8 cellular contexts compared by ENCODE assay signal in genomic region chr12:118376089-118377004, GRCh38. TPM values are rescaled to one million over a fixed set of nuclear protein-coding genes. Genes with fewer than 3 reads are reported as not detected.
DNase-seq lines count a peak whose midpoint lies in the region; ATAC-seq and TF ChIP-seq lines count a peak whose summit lies in the region.

A gene with protein sequence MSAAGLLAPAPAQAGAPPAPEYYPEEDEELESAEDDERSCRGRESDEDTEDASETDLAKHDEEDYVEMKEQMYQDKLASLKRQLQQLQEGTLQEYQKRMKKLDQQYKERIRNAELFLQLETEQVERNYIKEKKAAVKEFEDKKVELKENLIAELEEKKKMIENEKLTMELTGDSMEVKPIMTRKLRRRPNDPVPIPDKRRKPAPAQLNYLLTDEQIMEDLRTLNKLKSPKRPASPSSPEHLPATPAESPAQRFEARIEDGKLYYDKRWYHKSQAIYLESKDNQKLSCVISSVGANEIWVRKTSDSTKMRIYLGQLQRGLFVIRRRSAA (plus strand): TSS chr12:118376555. CDS start chr12:118376692, 137 bp downstream.

- no peaks in the 10 kb centered on the region for H3K9me3 ChIP-seq in CD4-positive, CD25-positive, alpha-beta regulatory T cell (ENCODE audit: control insufficient read depth in 2 of 2, low read length in 2 of 2)
- H3K9me3 ChIP-seq in neutrophil, result no peaks in the 10 kb centered on the region

- H3K4me3 Mint-ChIP-seq in CD4-positive, CD25-positive, alpha-beta regulatory T cell, result peak within 1 kb of the TSS; percentile 86 to 98 (median 97)
- peak within 1 kb of the TSS; percentile 85 for H3K4me3 Mint-ChIP-seq in activated naive CD4-positive, alpha-beta T cell treated with anti-CD3 and anti-CD28 coated beads, Interleukin-2, amount 50 U/mL, for 24 hours

- H3K36me3 Mint-ChIP-seq in CD4-positive, CD25-positive, alpha-beta regulatory T cell, result no peaks in the 10 kb centered on the region
- no peaks in the 10 kb centered on the region for H3K36me3 Mint-ChIP-seq in activated naive CD4-positive, alpha-beta T cell treated with anti-CD3 and anti-CD28 coated beads, Interleukin-2, amount 50 U/mL, for 24 hours

- no peaks in the 10 kb centered on the region for H3K27me3 Mint-ChIP-seq in CD4-positive, CD25-positive, alpha-beta regulatory T cell
- no peaks in the 10 kb centered on the region for H3K27me3 Mint-ChIP-seq in activated naive CD4-positive, alpha-beta T cell treated with anti-CD3 and anti-CD28 coated beads, Interleukin-2, amount 50 U/mL, for 24 hours

- ATAC-seq in CD4-positive, CD25-positive, alpha-beta regulatory T cell (ENCODE audit: low read depth in 2 of 2), result peak; percentile 36
- ATAC-seq in GM21381 (IDR thresholded peaks at IDR 0.05; ENCODE audit: unreplicated experiment) (peak; percentile 29), SK-N-SH treated with all-trans-retinoic acid at 6 μM for 48 hours (peak; percentile 30)

- no peaks in the 10 kb centered on the region for H3K9me3 Mint-ChIP-seq in CD4-positive, CD25-positive, alpha-beta regulatory T cell
- H3K9me3 Mint-ChIP-seq in activated naive CD4-positive, alpha-beta T cell treated with anti-CD3 and anti-CD28 coated beads, Interleukin-2, amount 50 U/mL, for 24 hours, result no peaks in the 10 kb centered on the region

- H3K4me1 ChIP-seq in CD4-positive, CD25-positive, alpha-beta regulatory T cell (ENCODE audit: control insufficient read depth, insufficient read depth, low read length, poor library complexity, severe bottlenecking), result peaks cover 30% of the 10 kb centered on the region
- peaks cover 34% of the 10 kb centered on the region in 2 experiments for H3K4me1 ChIP-seq in neutrophil (ENCODE audit: control insufficient read depth in 1 of 2, insufficient read depth in 1 of 2, low read depth in 1 of 2, low read length in 1 of 2)

- H3K4me1 Mint-ChIP-seq in CD4-positive, CD25-positive, alpha-beta regulatory T cell, result peaks cover 16 to 55% (median 37%) of the 10 kb centered on the region in 4 donors
- peaks cover 38% of the 10 kb centered on the region for H3K4me1 Mint-ChIP-seq in activated naive CD4-positive, alpha-beta T cell treated with anti-CD3 and anti-CD28 coated beads, Interleukin-2, amount 50 U/mL, for 24 hours

- H3K36me3 ChIP-seq in CD4-positive, CD25-positive, alpha-beta regulatory T cell (ENCODE audit: control insufficient read depth, insufficient read depth, low read length), result peaks cover 15% of the 10 kb centered on the region
- peaks cover 23% of the 10 kb centered on the region for H3K36me3 ChIP-seq in neutrophil

- TF ChIP-seq CTCF in NB4 (IDR thresholded peaks at IDR 0.05; ENCODE audit: low read depth, low read length) (peak; percentile 98), neutrophil (IDR thresholded peaks at IDR 0.05) (peak; percentile 100), subcutaneous adipose tissue (IDR thresholded peaks at IDR 0.05; ENCODE audit: low read depth) (no peak)

- peak; percentile 43 for TF ChIP-seq POLR2A in NB4 (IDR thresholded peaks at IDR 0.05; ENCODE audit: extremely low read depth, insufficient read length)

- H3K27ac Mint-ChIP-seq in CD4-positive, CD25-positive, alpha-beta regulatory T cell, result peak within 1 kb of the TSS; percentile 97 to 99 (median 99)
- peak within 1 kb of the TSS; percentile 100 for H3K27ac Mint-ChIP-seq in activated naive CD4-positive, alpha-beta T cell treated with anti-CD3 and anti-CD28 coated beads, Interleukin-2, amount 50 U/mL, for 24 hours

- peak within 1 kb of the TSS; percentile 92 for H3K4me3 ChIP-seq in CD4-positive, CD25-positive, alpha-beta regulatory T cell (ENCODE audit: low read depth, low read length)
- peak within 1 kb of the TSS; percentile 92 for H3K4me3 ChIP-seq in NB4 (ENCODE audit: low read depth, low read length)
- H3K4me3 ChIP-seq in neutrophil (ENCODE audit: low read depth in 1 of 2, low read length in 1 of 2), result peak within 1 kb of the TSS; percentile 90 to 97

- DNase-seq in CD4-positive, CD25-positive, alpha-beta regulatory T cell, result peak; percentile 87 to 95 (median 90)
- DNase-seq in NB4 (ENCODE audit: low read depth) (peak; percentile 91), germinal center (ENCODE audit: low spot score) (peak; percentile 87)

- no peaks in the 10 kb centered on the region for H3K27me3 ChIP-seq in CD4-positive, CD25-positive, alpha-beta regulatory T cell (ENCODE audit: control insufficient read depth, insufficient read depth, low read length)
- no peaks in the 10 kb centered on the region for H3K27me3 ChIP-seq in neutrophil

- peak within 1 kb of the TSS; percentile 92 for H3K27ac ChIP-seq in CD4-positive, CD25-positive, alpha-beta regulatory T cell (ENCODE audit: insufficient read depth, low read length, poor library complexity, severe bottlenecking)
- H3K27ac ChIP-seq in neutrophil, result peak within 1 kb of the TSS; percentile 90

TF ChIP-seq in SK-N-SH treated with all-trans-retinoic acid at 6 μM for 48 hours, 23 proteins besides CTCF, POLR2A, EP300 and RAD21:
- TF ChIP-seq ZNF565 (CRISPR knock-in tag; conservative IDR thresholded peaks at IDR 0.05; ENCODE audit: low read depth) (no peak), CSDC2 (CRISPR knock-in tag; IDR thresholded peaks at IDR 0.05) (no peak), TOX (CRISPR knock-in tag; IDR thresholded peaks at IDR 0.05; ENCODE audit: borderline replicate concordance) (no peak), GLIS3 (CRISPR knock-in tag; IDR thresholded peaks at IDR 0.05) (no peak), SNAI2 (CRISPR knock-in tag; IDR thresholded peaks at IDR 0.05) (no peak), OSR1 (CRISPR knock-in tag; IDR thresholded peaks at IDR 0.05) (no peak)
- TF ChIP-seq, protein P1, sequence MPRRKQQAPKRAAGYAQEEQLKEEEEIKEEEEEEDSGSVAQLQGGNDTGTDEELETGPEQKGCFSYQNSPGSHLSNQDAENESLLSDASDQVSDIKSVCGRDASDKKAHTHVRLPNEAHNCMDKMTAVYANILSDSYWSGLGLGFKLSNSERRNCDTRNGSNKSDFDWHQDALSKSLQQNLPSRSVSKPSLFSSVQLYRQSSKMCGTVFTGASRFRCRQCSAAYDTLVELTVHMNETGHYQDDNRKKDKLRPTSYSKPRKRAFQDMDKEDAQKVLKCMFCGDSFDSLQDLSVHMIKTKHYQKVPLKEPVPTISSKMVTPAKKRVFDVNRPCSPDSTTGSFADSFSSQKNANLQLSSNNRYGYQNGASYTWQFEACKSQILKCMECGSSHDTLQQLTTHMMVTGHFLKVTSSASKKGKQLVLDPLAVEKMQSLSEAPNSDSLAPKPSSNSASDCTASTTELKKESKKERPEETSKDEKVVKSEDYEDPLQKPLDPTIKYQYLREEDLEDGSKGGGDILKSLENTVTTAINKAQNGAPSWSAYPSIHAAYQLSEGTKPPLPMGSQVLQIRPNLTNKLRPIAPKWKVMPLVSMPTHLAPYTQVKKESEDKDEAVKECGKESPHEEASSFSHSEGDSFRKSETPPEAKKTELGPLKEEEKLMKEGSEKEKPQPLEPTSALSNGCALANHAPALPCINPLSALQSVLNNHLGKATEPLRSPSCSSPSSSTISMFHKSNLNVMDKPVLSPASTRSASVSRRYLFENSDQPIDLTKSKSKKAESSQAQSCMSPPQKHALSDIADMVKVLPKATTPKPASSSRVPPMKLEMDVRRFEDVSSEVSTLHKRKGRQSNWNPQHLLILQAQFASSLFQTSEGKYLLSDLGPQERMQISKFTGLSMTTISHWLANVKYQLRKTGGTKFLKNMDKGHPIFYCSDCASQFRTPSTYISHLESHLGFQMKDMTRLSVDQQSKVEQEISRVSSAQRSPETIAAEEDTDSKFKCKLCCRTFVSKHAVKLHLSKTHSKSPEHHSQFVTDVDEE (CRISPR knock-in tag; IDR thresholded peaks at IDR 0.05), result no peak; the same call in none of the 2 replicates

RNA-seq across cellular contexts. Expression of the gene that starts here (rescaled TPM):
- 29.9 TPM for total RNA-seq in CD4-positive, CD25-positive, alpha-beta regulatory T cell
- 10 to 100 TPM; 13.0 to 14.5 (median 13.6) TPM for polyA plus RNA-seq in CD4-positive, CD25-positive, alpha-beta regulatory T cell
- total RNA-seq in subcutaneous adipose tissue, result 10 to 100 TPM; 23.6 to 46.0 (median 38.3) TPM

Comparison
In these comparisons a context has a peak if more than half of its experiments do, and no peak if none do; other contexts are left out.
1. Peak in every context shown above with its lines: DNase-seq, ATAC-seq, H3K4me3 ChIP-seq and H3K27ac ChIP-seq.